In the genomic region with DNA sequence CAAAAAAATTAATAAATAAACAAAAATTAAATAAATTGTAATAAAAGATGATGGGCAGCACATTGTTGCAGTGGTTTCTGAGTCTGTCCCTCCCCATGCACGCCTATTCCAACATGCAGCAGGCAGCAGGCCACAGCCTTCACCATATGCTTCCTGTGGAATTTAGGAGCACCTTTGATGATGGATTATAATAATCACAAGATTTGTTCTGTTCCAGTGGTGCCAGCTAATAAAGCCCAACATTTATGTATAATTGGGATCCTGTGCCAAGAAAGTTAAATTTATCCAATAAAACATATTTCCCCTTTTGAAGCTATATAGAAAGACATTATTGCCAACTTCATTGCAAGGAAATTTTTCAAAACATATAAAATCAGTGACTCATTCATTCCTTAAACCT, we compare ENCODE assay signal across 3 cellular contexts.
"Had no signal": no experiment of that assay in that cellular context is flagged by ENCODE, and none has a peak within 500 bp of the region (broad histone marks: within the 10 kb centered on the region; RNA-seq: fewer than 3 reads in every experiment).

No MANE protein-coding gene starts in this region.

- ATAC-seq: GM12878 had no signal

- H3K4me3 ChIP-seq: GM12878 had no signal

- DNase-seq: GDM1, GF-D8 had no signal
